Comparison of ENCODE assay signal across 11 cellular contexts in genomic region chr12:12358528-12358927, GRCh38. TPM values are rescaled to one million over a fixed set of nuclear protein-coding genes. Genes with fewer than 3 reads are reported as not detected.
DNase-seq lines count a peak whose midpoint lies in the region; ATAC-seq, FAIRE-seq and TF ChIP-seq lines count a peak whose summit lies in the region.
"Had no signal": no experiment of that assay in that cellular context is flagged by ENCODE, and none has a peak within 500 bp of the region (broad histone marks: within the 10 kb centered on the region; RNA-seq: fewer than 3 reads in every experiment).

No MANE protein-coding gene starts in this region.

- H3K9ac ChIP-seq in HUES48 (ENCODE audit: low read depth, low read length) = no peak overlapping the region
- H3K9ac ChIP-seq in K562 (ENCODE audit: insufficient read depth in 1 of 2, low read depth in 2 of 2, low read length in 2 of 2) = peak overlapping the region in 1 of 2 experiments; percentile 91; a peak in 3 of 4 replicates

- FAIRE-seq in A549 (lab: Jason Lieb, UNC) (no peak), K562 (lab: Jason Lieb, UNC) (no peak)

- ATAC-seq in A549 = no peak
- no peak for ATAC-seq in K562
- no peak for ATAC-seq in naive B cell (ENCODE audit: low read depth in 2 of 2)
- ATAC-seq in HG02884 (IDR thresholded peaks at IDR 0.05; ENCODE audit: unreplicated experiment) = no peak

- peaks cover 23 to 37% (median 27%) of the 10 kb centered on the region in 3 donors for H3K4me1 Mint-ChIP-seq in naive B cell

- peak overlapping the region; percentile 92 to 97 (median 94) for H3K4me3 Mint-ChIP-seq in naive B cell

- peak overlapping the region; percentile 77; the same call in 1 of the 2 replicates for H2AFZ ChIP-seq in K562 (ENCODE audit: low read depth, low read length)

- TF ChIP-seq RAD21 in A549 (conservative IDR thresholded peaks at IDR 0.05 in 1 of 2, IDR thresholded peaks at IDR 0.05 in 1 of 2) = no peak
- no peak for TF ChIP-seq RAD21 in K562 (CRISPR knock-in tag; conservative IDR thresholded peaks at IDR 0.05 in 1 of 2, IDR thresholded peaks at IDR 0.05 in 1 of 2)

- TF ChIP-seq EP300 in A549 (IDR thresholded peaks at IDR 0.05) (no peak), K562 (IDR thresholded peaks at IDR 0.05; ENCODE audit: low read length) (no peak)

- POLR2A ChIA-PET in A549 (lab: Yijun Ruan, JAX) (no interaction called here), K562 (lab: Yijun Ruan, JAX) (interaction anchor here (0.5 to 1.3 kb wide), 5 partner anchors 9 to 95 kb away, joined by 3 to 4 read pairs (median 3); partner anchors contain the start of gene MANSC1)

- H3K27ac ChIP-seq in A549 (peak overlapping the region; percentile 88 to 94), HUES48 (ENCODE audit: low read depth, low read length) (no peak overlapping the region), K562 (ENCODE audit: extremely low read depth, low read depth, low read length) (no peak overlapping the region; the same call in 2 of the 3 replicates)

- intact Hi-C loops in K562 (cut with micrococcal nuclease) = loop anchor here (10.0 kb wide), 1 partner anchor 356 kb away; the partner anchor contains the start of gene CDKN1B

- no peaks in the 10 kb centered on the region for H3K36me3 ChIP-seq in HUES48 (ENCODE audit: control insufficient read depth, insufficient read depth, low read length)
- peaks cover 4% of the 10 kb centered on the region for H3K36me3 ChIP-seq in K562 (ENCODE audit: control insufficient read depth, insufficient read depth, low read length)

- peaks cover 33% of the 10 kb centered on the region for H3K79me2 ChIP-seq in K562 (ENCODE audit: control insufficient read depth, insufficient read depth, low read length)

- no peaks in the 10 kb centered on the region for H3K27me3 ChIP-seq in HUES48 (ENCODE audit: control insufficient read depth, insufficient read depth, low read length)
- no peaks in the 10 kb centered on the region for H3K27me3 ChIP-seq in K562 (ENCODE audit: control insufficient read depth in 2 of 2, insufficient read depth in 2 of 2, low read length in 2 of 2)

- no peaks in the 10 kb centered on the region for H3K9me1 ChIP-seq in K562 (ENCODE audit: control insufficient read depth, insufficient read depth, low read length)

- TF ChIP-seq CTCF in A549 (IDR thresholded peaks at IDR 0.05) (no peak), K562 (IDR thresholded peaks at IDR 0.05 in 2 of 3, conservative IDR thresholded peaks at IDR 0.05 in 1 of 3; ENCODE audit: insufficient read depth in 2 of 3, low read depth in 1 of 3, low read length in 3 of 3) (no peak)

- no peaks in the 10 kb centered on the region for H3K9me3 Mint-ChIP-seq in naive B cell

- peaks cover 0 to 12% of the 10 kb centered on the region in 2 donors for H3K36me3 Mint-ChIP-seq in naive B cell

- H3K27me3 Mint-ChIP-seq in naive B cell = no peaks in the 10 kb centered on the region

- H3K4me1 ChIP-seq in A549 (peaks cover 12% of the 10 kb centered on the region), HUES48 (ENCODE audit: control insufficient read depth, insufficient read depth, low read length) (peaks cover 15% of the 10 kb centered on the region), K562 (replicated peaks in 1 of 2; ENCODE audit: control insufficient read depth in 2 of 2, insufficient read depth in 2 of 2, low read length in 2 of 2) (peaks cover 18 to 21% of the 10 kb centered on the region in 2 experiments; a peak in 4 of 5 replicates)

- H3K27ac Mint-ChIP-seq in naive B cell = peak overlapping the region; percentile 99 to 100 (median 99)

- H3K4me2 ChIP-seq in A549 (peak overlapping the region; percentile 92), K562 (ENCODE audit: insufficient read depth, low read length) (peak overlapping the region; percentile 93)

- DNase-seq in A549 (ENCODE audit: low read depth in 1 of 2, low spot score in 1 of 2) (no peak), K562 (ENCODE audit: extremely low read depth in 1 of 4, low spot score in 3 of 4) (no peak), naive B cell (no peak), foreskin melanocyte (no peak), DMS114 treated with DMSO at 0.1 percent for 48 hours (lab: John Stamatoyannopoulos, UW; ENCODE audit: unreplicated experiment) (no peak), NCI-H2171 treated with DMSO at 0.1 percent for 48 hours (lab: John Stamatoyannopoulos, UW) (no peak)
- DNase-seq: DMS79 treated with DMSO at 0.1 percent for 48 hours; NCI-H510A; stimulated activated CD4-positive, alpha-beta T cell treated with anti-CD3 and anti-CD28 coated beads, Interleukin-2, amount 100 ng/mL, for 48 hours had no signal

- no peaks in the 10 kb centered on the region for H4K20me1 ChIP-seq in K562 (replicated peaks; ENCODE audit: control insufficient read depth, insufficient read depth, low read length)

- CTCF ChIA-PET in A549 (lab: Yijun Ruan, JAX) (interaction anchor here (0.8 to 3.2 kb wide), 6 partner anchors 9 to 347 kb away, joined by 3 to 19 read pairs (median 6); no protein-coding TSS in a partner anchor), K562 (lab: Yijun Ruan, JAX; ENCODE audit: low intra/inter-chr PET ratio) (no interaction called here)

- no TSS peak for BruUV-seq in K562 (replicated peaks; lab: Mats Ljungman, UMichigan)

- H3K9me3 ChIP-seq in A549 (no peaks in the 10 kb centered on the region), HUES48 (ENCODE audit: control insufficient read depth, insufficient read depth, low read length) (no peaks in the 10 kb centered on the region), K562 (replicated peaks; ENCODE audit: control insufficient read depth, insufficient read depth, low read depth, low read length) (0 out of 2 replicates have a peak, but pooled peaks cover 2% of the 10 kb centered on the region)

- 92% methylated on average over 4 of the region's 4 CpGs for WGBS in A549 (ENCODE audit: missing lambda C conversion rate)
- WGBS in K562 (ENCODE audit: insufficient coverage, low coverage, missing lambda C conversion rate) = 13% methylated on average over 4 of the region's 4 CpGs

- in situ Hi-C loops in K562 (cut with MboI) = no loop called here

- TF ChIP-seq POLR2A in A549 (IDR thresholded peaks at IDR 0.05; ENCODE audit: low read length) (no peak), K562 (conservative IDR thresholded peaks at IDR 0.05) (no peak)

- H3K4me3 ChIP-seq in A549 = no peak overlapping the region; the same call in 1 of the 3 replicates
- peak overlapping the region; percentile 79; the same call in 1 of the 2 replicates for H3K4me3 ChIP-seq in HUES48 (ENCODE audit: low read depth, low read length)
- H3K4me3 ChIP-seq in K562 = peak overlapping the region; percentile 86

RNA-seq across cellular contexts. Expression of gene BORCS5, which starts 1.6 kb away (rescaled TPM):
- polyA plus RNA-seq in A549 (2011; rRNA removed) = 10.2 and 13.7 TPM in 2 replicates
- polyA plus RNA-seq in A549 (2012; cell fraction: cytosol; rRNA removed) = 15.0 and 17.7 TPM in 2 replicates
- polyA plus RNA-seq in A549 (2012; cell fraction: nucleus; rRNA removed) = 22.1 and 29.4 TPM in 2 replicates
- 5.1 to 7.3 TPM (median 6.2 TPM) in 3 replicates for polyA plus RNA-seq in A549 (2017; fragmentation: RNase III; extraction: RNeasy Plus Mini Kit Qiagen cat#74134 plus additional on column Dnase treatment)
- 22.4 and 30.7 TPM in 2 replicates for polyA minus RNA-seq in A549 (2011; rRNA and poly(A)+ RNA removed)
- 20.7 and 32.7 TPM in 2 replicates for total RNA-seq in K562 (2011; cell fraction: chromatin; rRNA removed; ENCODE audit: low replicate concordance)
- 8.8 and 10.3 TPM in 2 replicates for total RNA-seq in K562 (2011; cell fraction: nucleolus; rRNA removed)
- 15.6 and 19.1 TPM in 2 replicates for total RNA-seq in K562 (2011; cell fraction: nucleoplasm; rRNA removed)
- 5.4 and 8.5 TPM in 2 replicates for total RNA-seq in K562 (2014; rRNA removed)
- total RNA-seq in K562 (2014; rRNA removed; fragmentation: Illumina TruSeq; extraction: Trizol) = 4.1 and 4.3 TPM in 2 replicates
- 2.4 and 2.6 TPM in 2 replicates for total RNA-seq in K562 (2015; rRNA removed; fragmentation: Illumina TruSeq; extraction: Trizol)
- 12.4 TPM in 2 replicates for total RNA-seq in K562 (2021)
- polyA plus RNA-seq in K562 (2011; rRNA removed) = 6.6 and 7.4 TPM in 2 replicates
- polyA plus RNA-seq in K562 (2011; cell fraction: cytosol; rRNA removed) = 5.9 and 8.6 TPM in 2 replicates
- polyA plus RNA-seq in K562 (2011; cell fraction: nucleus; rRNA removed) = 7.1 and 10.6 TPM in 2 replicates
- 5.3 and 7.3 TPM in 2 replicates for polyA plus RNA-seq in K562 (2012)
- 9.2 and 10.0 TPM in 2 replicates for polyA plus RNA-seq in K562 (2014; fragmentation: Illumina TruSeq; extraction: Trizol)
- polyA plus RNA-seq in K562 (2014; fragmentation: Nextera tagmentation; extraction: Ambion mirVana) = under 1 TPM; 0.31 to 0.77 TPM
- polyA plus RNA-seq in K562 (2014; rRNA removed) = 8.9 and 11.1 TPM in 2 replicates
- polyA minus RNA-seq in K562 (2011; rRNA and poly(A)+ RNA removed) = 9.9 and 10.6 TPM in 2 replicates
- 11.0 and 11.2 TPM in 2 replicates for polyA minus RNA-seq in K562 (2011; cell fraction: cytosol; rRNA and poly(A)+ RNA removed)
- 7.1 and 12.2 TPM in 2 replicates for polyA minus RNA-seq in K562 (2011; cell fraction: nucleus; rRNA and poly(A)+ RNA removed)
- 10 to 100 TPM in 5 of 6 donors, 1 to 10 TPM in 1; 8.3 to 43.8 (median 14.4) TPM for polyA plus RNA-seq in naive B cell (ENCODE audit: low read depth in 6 of 6)

RNA-seq across cellular contexts. Expression of gene MANSC1, which starts 8.5 kb away (rescaled TPM):
- polyA plus RNA-seq in A549 (2011; rRNA removed) = 3.9 and 9.7 TPM in 2 replicates
- 0.86 and 1.1 TPM in 2 replicates for polyA plus RNA-seq in A549 (2012; cell fraction: cytosol; rRNA removed)
- 0.47 and 0.86 TPM in 2 replicates for polyA plus RNA-seq in A549 (2012; cell fraction: nucleus; rRNA removed)
- 3.7 to 4.4 TPM (median 3.8 TPM) in 3 replicates for polyA plus RNA-seq in A549 (2017; fragmentation: RNase III; extraction: RNeasy Plus Mini Kit Qiagen cat#74134 plus additional on column Dnase treatment)
- polyA minus RNA-seq in A549 (2011; rRNA and poly(A)+ RNA removed) = 3.5 and 4.5 TPM in 2 replicates
- total RNA-seq in K562 (2011; cell fraction: chromatin; rRNA removed; ENCODE audit: low replicate concordance) = 3.2 and 5.0 TPM in 2 replicates
- 2.4 and 3.5 TPM in 2 replicates for total RNA-seq in K562 (2011; cell fraction: nucleolus; rRNA removed)
- 4.5 and 6.0 TPM in 2 replicates for total RNA-seq in K562 (2011; cell fraction: nucleoplasm; rRNA removed)
- total RNA-seq in K562 (2014; rRNA removed) = 0.91 and 3.3 TPM in 2 replicates
- total RNA-seq in K562 (2014; rRNA removed; fragmentation: Illumina TruSeq; extraction: Trizol) = 3.1 and 4.2 TPM in 2 replicates
- total RNA-seq in K562 (2015; rRNA removed; fragmentation: Illumina TruSeq; extraction: Trizol) = 4.5 and 4.7 TPM in 2 replicates
- total RNA-seq in K562 (2021) = 4.9 and 5.7 TPM in 2 replicates
- polyA plus RNA-seq in K562 (2011; rRNA removed) = 1.1 and 2.7 TPM in 2 replicates
- polyA plus RNA-seq in K562 (2011; cell fraction: cytosol; rRNA removed) = 1.6 and 2.4 TPM in 2 replicates
- 0.56 and 0.57 TPM in 2 replicates for polyA plus RNA-seq in K562 (2011; cell fraction: nucleus; rRNA removed)
- 4.5 and 9.5 TPM in 2 replicates for polyA plus RNA-seq in K562 (2012)
- polyA plus RNA-seq in K562 (2014; fragmentation: Illumina TruSeq; extraction: Trizol) = 6.2 and 8.6 TPM in 2 replicates
- polyA plus RNA-seq in K562 (2014; fragmentation: Nextera tagmentation; extraction: Ambion mirVana) = 1 to 10 TPM in 1 of 2 experiments, under 1 TPM in 1; 0.76 to 1.4 TPM
- 3.4 and 3.9 TPM in 2 replicates for polyA plus RNA-seq in K562 (2014; rRNA removed)
- 1.8 and 2.4 TPM in 2 replicates for polyA minus RNA-seq in K562 (2011; rRNA and poly(A)+ RNA removed)
- 1.2 and 2.1 TPM in 2 replicates for polyA minus RNA-seq in K562 (2011; cell fraction: cytosol; rRNA and poly(A)+ RNA removed)
- polyA minus RNA-seq in K562 (2011; cell fraction: nucleus; rRNA and poly(A)+ RNA removed) = 0.22 and 0.27 TPM in 2 replicates
- 1 to 10 TPM in 4 of 6 donors, under 1 TPM in 2; 0.27 to 2.5 (median 1.4) TPM for polyA plus RNA-seq in naive B cell (ENCODE audit: low read depth in 6 of 6)

Comparison
In these comparisons a context has a peak if more than half of its experiments do, and no peak if none do; other contexts are left out.
1. H3K27ac ChIP-seq: peak in A549 (2 of 2); none in HUES48 (single experiment) and K562 (single experiment).